In genomic region chr7:46547044-46547443, GRCh38 we compare ENCODE assay signal across 26 cellular contexts.
"Had no signal": no experiment of that assay in that cellular context is flagged by ENCODE, and none has a peak within 500 bp of the region (broad histone marks: within the 10 kb centered on the region; RNA-seq: fewer than 3 reads in every experiment).

No MANE protein-coding gene starts in this region.

- H3K27me3 ChIP-seq: ascending aorta had no signal

- DNase-seq: activated B cell treated with CpG ODN at 0.5 μM for 24 hours; activated CD4-positive, alpha-beta T cell treated with anti-CD3 and anti-CD28 coated beads for 1 hour; activated CD4-positive, alpha-beta T cell treated with anti-CD3 and anti-CD28 coated beads, Interleukin-2, amount 10 ng/mL, durations not matched to agents 24 days and 14 days; activated CD4-positive, alpha-beta T cell treated with anti-CD3 and anti-CD28 coated beads, Interleukin-2, amount 50 U/mL, for 48 hours; activated CD8-positive, alpha-beta memory T cell treated with anti-CD3 and anti-CD28 coated beads, Interleukin-2, amount 10 ng/mL, durations not matched to agents 7 days and 5 days; activated effector memory CD4-positive, alpha-beta T cell treated with anti-CD3 and anti-CD28 coated beads, Interleukin-2, amount 50 U/mL, for 16 hours; activated naive CD4-positive, alpha-beta T cell treated with Interleukin-2 at 50 U/mL for 16 hours; activated naive CD8-positive, alpha-beta T cell treated with anti-CD3 and anti-CD28 coated beads, Interleukin-2, amount 50 U/mL, for 24 hours; activated T-cell treated with anti-CD3 and anti-CD28 coated beads, Interleukin-2, amount 50 U/mL, for 24 hours; amniotic stem cell; caudate nucleus; Karpas-422; NCI-H1105 treated with DMSO at 0.1 percent for 48 hours; NCI-H1436 treated with DMSO at 0.1 percent for 48 hours; NCI-H187; NCI-H2081; NCI-H510A treated with DMSO at 0.1 percent for 48 hours; NCI-H69; NK-92 treated with Interleukin-12 subunit alpha and Interleukin-12 subunit beta, amount 100 ng/mL, for 24 hours; SIG-M5; T-cell; T-helper 2 cell; T1000 had no signal

- FAIRE-seq: TTC549 had no signal

- H3K36me3 ChIP-seq: ascending aorta had no signal

- H3K9me3 ChIP-seq: ascending aorta had no signal

- H3K4me3 ChIP-seq: ascending aorta had no signal

- ATAC-seq: activated CD8-positive, alpha-beta memory T cell treated with anti-CD3 and anti-CD28 coated beads, Interleukin-2, amount 10 ng/mL, durations not matched to agents 7 days and 5 days; activated naive CD4-positive, alpha-beta T cell treated with anti-CD3 and anti-CD28 coated beads, Interleukin-2, amount 50 U/mL, for 72 hours; activated naive CD8-positive, alpha-beta T cell treated with anti-CD3 and anti-CD28 coated beads, Interleukin-2, amount 50 U/mL, for 24 hours; T-cell had no signal

- H3K4me1 ChIP-seq: ascending aorta had no signal

- H3K27ac ChIP-seq: ascending aorta had no signal
